In the genomic region with DNA sequence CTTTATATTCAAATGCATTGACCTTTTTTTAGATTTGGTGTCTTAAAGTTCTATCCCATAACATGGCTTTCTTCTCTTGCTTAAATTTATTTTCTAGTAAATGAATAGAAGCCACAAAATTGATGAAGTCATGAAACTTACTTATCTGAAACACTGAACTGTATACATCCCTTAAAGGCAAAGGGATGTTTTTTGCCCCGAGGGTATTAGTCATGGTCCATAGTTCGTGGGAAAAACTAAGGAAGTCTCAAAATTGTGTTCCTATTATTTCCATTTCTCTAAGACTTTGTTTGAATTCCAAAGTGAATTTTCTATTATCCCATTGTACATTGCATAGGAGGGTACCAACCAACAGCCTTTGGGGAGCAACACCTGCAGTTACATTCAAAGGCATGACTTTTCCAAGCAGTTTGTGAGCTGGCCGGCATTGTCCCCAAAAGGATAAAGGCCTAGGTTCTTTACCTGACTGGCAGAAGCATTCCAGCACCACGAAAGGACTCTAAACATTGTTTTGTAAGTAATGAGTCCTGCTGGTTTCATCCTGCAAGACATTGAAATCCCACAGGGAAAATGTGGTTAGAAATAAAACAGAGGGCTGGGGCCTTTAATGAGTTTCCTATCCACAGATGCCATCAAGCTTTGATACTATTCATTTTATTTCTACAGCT, we compare ENCODE assay signal across 22 cellular contexts.
"Had no signal": no experiment of that assay in that cellular context is flagged by ENCODE, and none has a peak within 500 bp of the region (broad histone marks: within the 10 kb centered on the region; RNA-seq: fewer than 3 reads in every experiment).

No MANE protein-coding gene starts in this region.

- ATAC-seq: activated CD4-positive, CD25-positive, alpha-beta regulatory T cell treated with anti-CD3 and anti-CD28 coated beads, Interleukin-2, amount 50 U/mL, for 24 hours; foreskin keratinocyte; left lung; pancreas; right cardiac atrium; stimulated activated effector memory CD8-positive, alpha-beta T cell treated with anti-CD3 and anti-CD28 coated beads, Interleukin-12 subunit alpha, Interleukin-12 subunit beta, amount 100 ng/mL, for 72 hours; stimulated activated naive CD8-positive, alpha-beta T cell treated with anti-CD3 and anti-CD28 coated beads, Interleukin-15, amount 100 ng/mL, for 72 hours had no signal

- H3K4me3 ChIP-seq: left lung, lung, pancreas, tibial nerve had no signal

- H3K4me3 Mint-ChIP-seq: activated CD4-positive, alpha-beta T cell treated with anti-CD3 and anti-CD28 coated beads, Interleukin-2, amount 10 ng/mL, durations not matched to agents 24 days and 14 days; activated naive CD4-positive, alpha-beta T cell treated with anti-CD3 and anti-CD28 coated beads, Interleukin-2, amount 50 U/mL, for 24 hours; dendritic cell treated with granulocyte-macrophage colony-stimulating factor and Interleukin-4, amounts not matched to agents 40 ng/mL and 50 ng/mL, for 4 days; naive B cell; stimulated activated effector memory CD8-positive, alpha-beta T cell treated with anti-CD3 and anti-CD28 coated beads, Interleukin-12 subunit alpha, Interleukin-12 subunit beta, amount 100 ng/mL, for 72 hours; stimulated activated naive CD8-positive, alpha-beta T cell treated with anti-CD3 and anti-CD28 coated beads, Interleukin-15, amount 100 ng/mL, for 72 hours had no signal

- H3K9me3 Mint-ChIP-seq: activated naive CD4-positive, alpha-beta T cell treated with anti-CD3 and anti-CD28 coated beads, Interleukin-2, amount 50 U/mL, for 24 hours; brain; dendritic cell treated with granulocyte-macrophage colony-stimulating factor and Interleukin-4, amounts not matched to agents 40 ng/mL and 50 ng/mL, for 4 days had no signal

- DNase-seq: activated CD4-positive, alpha-beta T cell treated with anti-CD3 and anti-CD28 coated beads, Interleukin-2, amount 10 ng/mL, durations not matched to agents 24 days and 14 days; activated gamma-delta T cell treated with Interleukin-2 at 50 U/mL for 16 hours; activated T-cell treated with anti-CD3 and anti-CD28 coated beads, Interleukin-2, amount 50 U/mL, for 1 hour; aorta; effector CD4-positive, alpha-beta T cell; foreskin keratinocyte; kidney glomerular epithelial cell; left lung; naive B cell; pancreas; right cardiac atrium; stimulated activated CD4-positive, alpha-beta T cell treated with anti-CD3 and anti-CD28 coated beads, Interleukin-1b, Interleukin-23, amount 100 ng/mL, for 48 hours; stimulated activated naive CD8-positive, alpha-beta T cell treated with anti-CD3 and anti-CD28 coated beads, Interleukin-15, amount 100 ng/mL, for 72 hours had no signal

- H3K27me3 Mint-ChIP-seq: activated CD4-positive, alpha-beta T cell treated with anti-CD3 and anti-CD28 coated beads, Interleukin-2, amount 10 ng/mL, durations not matched to agents 24 days and 14 days; activated naive CD4-positive, alpha-beta T cell treated with anti-CD3 and anti-CD28 coated beads, Interleukin-2, amount 50 U/mL, for 24 hours; brain; dendritic cell treated with granulocyte-macrophage colony-stimulating factor and Interleukin-4, amounts not matched to agents 40 ng/mL and 50 ng/mL, for 4 days; naive B cell; stimulated activated naive CD8-positive, alpha-beta T cell treated with anti-CD3 and anti-CD28 coated beads, Interleukin-15, amount 100 ng/mL, for 72 hours had no signal

- H3K4me1 Mint-ChIP-seq: activated CD4-positive, alpha-beta T cell treated with anti-CD3 and anti-CD28 coated beads, Interleukin-2, amount 10 ng/mL, durations not matched to agents 24 days and 14 days; activated naive CD4-positive, alpha-beta T cell treated with anti-CD3 and anti-CD28 coated beads, Interleukin-2, amount 50 U/mL, for 24 hours; naive B cell; stimulated activated effector memory CD8-positive, alpha-beta T cell treated with anti-CD3 and anti-CD28 coated beads, Interleukin-12 subunit alpha, Interleukin-12 subunit beta, amount 100 ng/mL, for 72 hours; stimulated activated naive CD8-positive, alpha-beta T cell treated with anti-CD3 and anti-CD28 coated beads, Interleukin-15, amount 100 ng/mL, for 72 hours had no signal

- H3K27ac ChIP-seq: foreskin keratinocyte, left lung, neutrophil, pancreas, tibial nerve had no signal

- FAIRE-seq: endometrium, pancreas had no signal

- H3K27me3 ChIP-seq: foreskin keratinocyte, left lung, neutrophil, pancreas, tibial nerve had no signal

- H3K4me1 ChIP-seq: foreskin keratinocyte, left lung, pancreas, tibial nerve had no signal

- H3K36me3 Mint-ChIP-seq: activated naive CD4-positive, alpha-beta T cell treated with anti-CD3 and anti-CD28 coated beads, Interleukin-2, amount 50 U/mL, for 24 hours; brain; naive B cell; stimulated activated effector memory CD8-positive, alpha-beta T cell treated with anti-CD3 and anti-CD28 coated beads, Interleukin-12 subunit alpha, Interleukin-12 subunit beta, amount 100 ng/mL, for 72 hours had no signal

- H3K9me3 ChIP-seq: left lung, neutrophil, pancreas, tibial nerve had no signal

- H3K27ac Mint-ChIP-seq: activated CD4-positive, alpha-beta T cell treated with anti-CD3 and anti-CD28 coated beads, Interleukin-2, amount 10 ng/mL, durations not matched to agents 24 days and 14 days; activated naive CD4-positive, alpha-beta T cell treated with anti-CD3 and anti-CD28 coated beads, Interleukin-2, amount 50 U/mL, for 24 hours; brain; dendritic cell treated with granulocyte-macrophage colony-stimulating factor and Interleukin-4, amounts not matched to agents 40 ng/mL and 50 ng/mL, for 4 days; naive B cell; stimulated activated effector memory CD8-positive, alpha-beta T cell treated with anti-CD3 and anti-CD28 coated beads, Interleukin-12 subunit alpha, Interleukin-12 subunit beta, amount 100 ng/mL, for 72 hours; stimulated activated naive CD8-positive, alpha-beta T cell treated with anti-CD3 and anti-CD28 coated beads, Interleukin-15, amount 100 ng/mL, for 72 hours had no signal

- H3K36me3 ChIP-seq: left lung, neutrophil, pancreas, tibial nerve had no signal
